In genomic region chr6:32692019-32692418, GRCh38 we compare ENCODE assay signal across 9 cellular contexts. TPM values are rescaled to one million over a fixed set of nuclear protein-coding genes. Genes with fewer than 3 reads are reported as not detected.
DNase-seq lines count a peak whose midpoint lies in the region; ATAC-seq and TF ChIP-seq lines count a peak whose summit lies in the region.
"Had no signal": no experiment of that assay in that cellular context is flagged by ENCODE, and none has a peak within 500 bp of the region (broad histone marks: within the 10 kb centered on the region; RNA-seq: fewer than 3 reads in every experiment).

No MANE protein-coding gene starts in this region.

- H3K4me1 ChIP-seq in GM23338 (ENCODE audit: insufficient read depth) (no peaks in the 10 kb centered on the region), colonic mucosa (no peaks in the 10 kb centered on the region)

- H3K4me3 Mint-ChIP-seq in GM23338, result no peak overlapping the region
- no peak overlapping the region for H3K4me3 Mint-ChIP-seq in T-helper 2 cell treated with Interferon-gamma antibody and Interleukin-4, amounts not matched to agents 5 μg/mL and 100 μg/mL, for 36 hours

- H3K9ac ChIP-seq in colonic mucosa (ENCODE audit: low read depth in 2 of 2, low read length in 2 of 2), result no peak overlapping the region

- H4K20me1 ChIP-seq in GM23338 (replicated peaks; ENCODE audit: insufficient read depth), result no peaks in the 10 kb centered on the region

- TF ChIP-seq CTCF in GM23338 (conservative IDR thresholded peaks at IDR 0.05; ENCODE audit: low read depth in 2 of 2), result peak; percentile 68 to 88
- peak; percentile 36 for TF ChIP-seq CTCF in colonic mucosa (IDR thresholded peaks at IDR 0.05)
- TF ChIP-seq CTCF in retinal pigment epithelial cell (conservative IDR thresholded peaks at IDR 0.05; ENCODE audit: low read depth, low read length), result peak; percentile 41
- TF ChIP-seq CTCF in dorsolateral prefrontal cortex (IDR thresholded peaks at IDR 0.05 in 54 of 56, conservative IDR thresholded peaks at IDR 0.05 in 2 of 56; ENCODE audit: low read depth in 1 of 56, partially characterized antibody in 56 of 56), result peak in 9 of 56 donors; percentile 12 to 46 (median 24)

- no peaks in the 10 kb centered on the region for H3K9me2 ChIP-seq in GM23338 (ENCODE audit: insufficient read depth)

- H3K27ac ChIP-seq in GM23338 (ENCODE audit: low read depth), result no peak overlapping the region
- H3K27ac ChIP-seq in colonic mucosa, result no peak overlapping the region
- no peak overlapping the region for H3K27ac ChIP-seq in dorsolateral prefrontal cortex
- H3K27ac ChIP-seq: PC-9 had no signal

- H3F3A ChIP-seq in GM23338 (replicated peaks; ENCODE audit: low read depth), result no peaks in the 10 kb centered on the region

- H3K27me3 ChIP-seq in GM23338 (ENCODE audit: insufficient read depth) (no peaks in the 10 kb centered on the region), colonic mucosa (no peaks in the 10 kb centered on the region), dorsolateral prefrontal cortex (peaks cover 0 to 53% (median 2%) of the 10 kb centered on the region in 45 donors)

- no peak overlapping the region for H3K27ac Mint-ChIP-seq in GM23338
- H3K27ac Mint-ChIP-seq in T-helper 2 cell treated with Interferon-gamma antibody and Interleukin-4, amounts not matched to agents 5 μg/mL and 100 μg/mL, for 36 hours, result no peak overlapping the region

- H3K4me3 ChIP-seq in GM23338, result no peak overlapping the region
- H3K4me3 ChIP-seq in colonic mucosa, result no peak overlapping the region
- no peak overlapping the region for H3K4me3 ChIP-seq in retinal pigment epithelial cell (ENCODE audit: low read length)
- H3K4me3 ChIP-seq in dorsolateral prefrontal cortex, result no peak overlapping the region
- H3K4me3 ChIP-seq: PC-9 had no signal

- H3K27me3 Mint-ChIP-seq in GM23338 (ENCODE audit: insufficient read depth, low read depth, poor library complexity), result no peaks in the 10 kb centered on the region
- H3K27me3 Mint-ChIP-seq in T-helper 2 cell treated with Interferon-gamma antibody and Interleukin-4, amounts not matched to agents 5 μg/mL and 100 μg/mL, for 36 hours (ENCODE audit: low read depth), result peaks cover 56% of the 10 kb centered on the region

- ATAC-seq in GM23338, result peak; percentile 93
- ATAC-seq in HG02678 (IDR thresholded peaks at IDR 0.05; ENCODE audit: unreplicated experiment), result no peak

- H3K4me1 Mint-ChIP-seq in GM23338, result no peaks in the 10 kb centered on the region
- peaks cover 12% of the 10 kb centered on the region for H3K4me1 Mint-ChIP-seq in T-helper 2 cell treated with Interferon-gamma antibody and Interleukin-4, amounts not matched to agents 5 μg/mL and 100 μg/mL, for 36 hours (ENCODE audit: low read depth)

- no peaks in the 10 kb centered on the region for H3K36me3 ChIP-seq in GM23338 (ENCODE audit: insufficient read depth)
- H3K36me3 ChIP-seq in colonic mucosa, result no peaks in the 10 kb centered on the region

- intact Hi-C loops in colonic mucosa (cut with DNase I) (no loop called here), dorsolateral prefrontal cortex (cut with DNase I) (no loop called here)

- peak; percentile 72 for DNase-seq in GM23338 (ENCODE audit: low spot score)
- peak; percentile 36 for DNase-seq in T-helper 2 cell treated with Interferon-gamma antibody and Interleukin-4, amounts not matched to agents 5 μg/mL and 100 μg/mL, for 36 hours (ENCODE audit: low spot score)
- peak; percentile 44 for DNase-seq in colonic mucosa
- no peak for DNase-seq in retinal pigment epithelial cell (ENCODE audit: low read depth)
- DNase-seq in NCI-H446 (lab: John Stamatoyannopoulos, UW), result no peak
- DNase-seq in foreskin melanocyte, result no peak
- no peak for DNase-seq in dorsolateral prefrontal cortex

- no peak overlapping the region for H3K4me2 ChIP-seq in GM23338
- H3K4me2 ChIP-seq: PC-9 had no signal

- H2AFZ ChIP-seq in GM23338, result no peak overlapping the region
- H2AFZ ChIP-seq: PC-9 had no signal

- H3K9me3 ChIP-seq in colonic mucosa, result no peaks in the 10 kb centered on the region

- no peaks in the 10 kb centered on the region for H3K79me2 ChIP-seq in GM23338 (replicated peaks; ENCODE audit: insufficient read depth)

- H3K9me3 Mint-ChIP-seq in GM23338, result no peaks in the 10 kb centered on the region
- no peaks in the 10 kb centered on the region for H3K9me3 Mint-ChIP-seq in T-helper 2 cell treated with Interferon-gamma antibody and Interleukin-4, amounts not matched to agents 5 μg/mL and 100 μg/mL, for 36 hours

- H3K36me3 Mint-ChIP-seq in GM23338 (ENCODE audit: low read depth), result no peaks in the 10 kb centered on the region
- H3K36me3 Mint-ChIP-seq in T-helper 2 cell treated with Interferon-gamma antibody and Interleukin-4, amounts not matched to agents 5 μg/mL and 100 μg/mL, for 36 hours (ENCODE audit: low read depth), result no peaks in the 10 kb centered on the region

TF ChIP-seq in GM23338, 12 proteins besides CTCF, POLR2A, EP300 and RAD21 (continues in another document):
- no peak for TF ChIP-seq EZH2phosphoT487 (IDR thresholded peaks at IDR 0.05; ENCODE audit: unreplicated experiment)
- TF ChIP-seq ZNF114 (CRISPR knock-in tag; IDR thresholded peaks at IDR 0.05), result no peak
- TF ChIP-seq JUNB (IDR thresholded peaks at IDR 0.05; ENCODE audit: unreplicated experiment), result no peak
- no peak for TF ChIP-seq POLR2AphosphoS5 (IDR thresholded peaks at IDR 0.05; ENCODE audit: low read depth)
- TF ChIP-seq ETS1 (IDR thresholded peaks at IDR 0.05), result no peak
- no peak for TF ChIP-seq ZNF331 (CRISPR knock-in tag; IDR thresholded peaks at IDR 0.05; ENCODE audit: low read depth)

RNA-seq across cellular contexts. Expression of gene HLA-DQB1, which starts 25.6 kb away (rescaled TPM):
- total RNA-seq in GM23338 (2014; rRNA removed; shearing (Covaris generic)), result 4.6 and 5.7 TPM in 2 replicates
- 6.5 and 17.3 TPM in 2 replicates for polyA plus RNA-seq in GM23338 (2016; fragmentation: Nextera tagmentation; extraction: Ambion mirVana)
- total RNA-seq in colonic mucosa (1 to 10 TPM; 1.8 to 6.5 TPM), dorsolateral prefrontal cortex (10 to 100 TPM in 66 of 120 experiments, 1 to 10 TPM in 47, under 1 TPM in 7; 0.44 to 49.7 (median 12.7) TPM)

RNA-seq across cellular contexts. Expression of gene HLA-DQA2, which starts 49.2 kb away (rescaled TPM):
- total RNA-seq in GM23338 (2014; rRNA removed; shearing (Covaris generic)), result not detected in 2 replicates
- polyA plus RNA-seq in GM23338 (2016; fragmentation: Nextera tagmentation; extraction: Ambion mirVana), result not detected in 2 replicates
- total RNA-seq in colonic mucosa, result 1 to 10 TPM in 1 of 2 donors, under 1 TPM in 1; 0.67 to 5.7 TPM
- 1 to 10 TPM in 38 of 120 experiments, under 1 TPM in 35, not detected in 47; 0.30 to 4.3 (median 1.0) TPM for total RNA-seq in dorsolateral prefrontal cortex
- total RNA-seq: PC-9 had no signal

RNA-seq across cellular contexts. Expression of gene HLA-DQA1, which starts 54.8 kb away (rescaled TPM):
- total RNA-seq in GM23338 (2014; rRNA removed; shearing (Covaris generic)), result not detected in 2 replicates
- 0.42 and 0.49 TPM in 2 replicates for polyA plus RNA-seq in GM23338 (2016; fragmentation: Nextera tagmentation; extraction: Ambion mirVana)
- total RNA-seq in colonic mucosa (10 to 100 TPM in 1 of 2 donors, 1 to 10 TPM in 1; 8.1 to 13.5 TPM), dorsolateral prefrontal cortex (10 to 100 TPM in 36 of 120 experiments, 1 to 10 TPM in 78, under 1 TPM in 4, not detected in 2; 0.47 to 30.3 (median 6.0) TPM)
- total RNA-seq: PC-9 had no signal

Comparison
In these comparisons a context has a peak if more than half of its experiments do, and no peak if none do; other contexts are left out.
1. DNase-seq: peak in GM23338 (single experiment), T-helper 2 cell treated with Interferon-gamma antibody and Interleukin-4, amounts not matched to agents 5 μg/mL and 100 μg/mL, for 36 hours (single experiment) and colonic mucosa (single experiment); none in retinal pigment epithelial cell (single experiment), NCI-H446 (0 of 2), foreskin melanocyte (single experiment) and dorsolateral prefrontal cortex (0 of 10).